2 cellular contexts compared by ENCODE assay signal in the genomic region with DNA sequence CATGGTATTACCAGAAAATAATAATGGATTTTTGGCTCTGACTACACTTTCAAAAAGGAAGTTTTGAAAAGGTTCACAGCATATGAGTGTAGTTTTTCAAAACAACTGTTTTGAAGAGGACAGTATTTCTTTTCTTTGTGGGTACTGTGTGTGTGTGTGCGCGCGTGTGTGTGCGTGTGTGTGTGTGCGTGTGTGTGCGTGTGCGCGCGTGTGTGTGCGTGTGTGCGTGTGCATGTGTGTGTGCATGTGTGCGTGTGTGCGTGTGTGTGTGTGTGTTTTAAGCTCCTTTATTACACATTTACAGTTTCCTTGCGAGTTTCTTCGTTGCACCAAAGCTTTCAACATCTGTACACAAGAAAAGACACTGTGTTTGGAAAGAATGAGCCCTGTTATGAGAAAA.
TF ChIP-seq lines count a peak whose summit lies in the region.

No MANE protein-coding gene starts in this region.

TF ChIP-seq in HEK293, 187 proteins besides CTCF, POLR2A, EP300 and RAD21:
- TF ChIP-seq, protein P1, sequence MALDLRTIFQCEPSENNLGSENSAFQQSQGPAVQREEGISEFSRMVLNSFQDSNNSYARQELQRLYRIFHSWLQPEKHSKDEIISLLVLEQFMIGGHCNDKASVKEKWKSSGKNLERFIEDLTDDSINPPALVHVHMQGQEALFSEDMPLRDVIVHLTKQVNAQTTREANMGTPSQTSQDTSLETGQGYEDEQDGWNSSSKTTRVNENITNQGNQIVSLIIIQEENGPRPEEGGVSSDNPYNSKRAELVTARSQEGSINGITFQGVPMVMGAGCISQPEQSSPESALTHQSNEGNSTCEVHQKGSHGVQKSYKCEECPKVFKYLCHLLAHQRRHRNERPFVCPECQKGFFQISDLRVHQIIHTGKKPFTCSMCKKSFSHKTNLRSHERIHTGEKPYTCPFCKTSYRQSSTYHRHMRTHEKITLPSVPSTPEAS (tag by site-specific recombination; IDR thresholded peaks at IDR 0.05) = peak; percentile 98
- TF ChIP-seq, protein P2, sequence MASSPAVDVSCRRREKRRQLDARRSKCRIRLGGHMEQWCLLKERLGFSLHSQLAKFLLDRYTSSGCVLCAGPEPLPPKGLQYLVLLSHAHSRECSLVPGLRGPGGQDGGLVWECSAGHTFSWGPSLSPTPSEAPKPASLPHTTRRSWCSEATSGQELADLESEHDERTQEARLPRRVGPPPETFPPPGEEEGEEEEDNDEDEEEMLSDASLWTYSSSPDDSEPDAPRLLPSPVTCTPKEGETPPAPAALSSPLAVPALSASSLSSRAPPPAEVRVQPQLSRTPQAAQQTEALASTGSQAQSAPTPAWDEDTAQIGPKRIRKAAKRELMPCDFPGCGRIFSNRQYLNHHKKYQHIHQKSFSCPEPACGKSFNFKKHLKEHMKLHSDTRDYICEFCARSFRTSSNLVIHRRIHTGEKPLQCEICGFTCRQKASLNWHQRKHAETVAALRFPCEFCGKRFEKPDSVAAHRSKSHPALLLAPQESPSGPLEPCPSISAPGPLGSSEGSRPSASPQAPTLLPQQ (tag by site-specific recombination; IDR thresholded peaks at IDR 0.05) = no peak
- TF ChIP-seq HOXC10 (CRISPR knock-in tag; IDR thresholded peaks at IDR 0.05) = no peak
TF ChIP-seq in HEK293: peak in this region for 1.

TF ChIP-seq in GM12878, 131 proteins besides CTCF, POLR2A, EP300 and RAD21:
- TF ChIP-seq TCF3 (IDR thresholded peaks at IDR 0.05; ENCODE audit: borderline replicate concordance, insufficient read depth, low read depth, low read length) = 0 out of 2 replicates have a peak, but pooled peaks have one; percentile 28
- TF ChIP-seq BCL3 (IDR thresholded peaks at IDR 0.05; ENCODE audit: borderline replicate concordance, insufficient read depth, low read depth, low read length, poor library complexity, severe bottlenecking) = peak; percentile 79
- no peak for TF ChIP-seq KLF5 (IDR thresholded peaks at IDR 0.05; ENCODE audit: partially characterized antibody)
